2 cellular contexts compared by ENCODE assay signal in genomic region chr10:10798543-10799192, GRCh38.
TF ChIP-seq lines count a peak whose summit lies in the region.

No MANE protein-coding gene starts in this region.

TF ChIP-seq in HCT116, 20 proteins besides CTCF, POLR2A, EP300 and RAD21:
- no peak for TF ChIP-seq REST (IDR thresholded peaks at IDR 0.05; ENCODE audit: low read depth)
- peak; percentile 43; the same call in 1 of the 2 replicates for TF ChIP-seq ZFX (IDR thresholded peaks at IDR 0.05)
- TF ChIP-seq MAX (IDR thresholded peaks at IDR 0.05), result no peak
- TF ChIP-seq EZH2 (IDR thresholded peaks at IDR 0.05), result no peak
- no peak for TF ChIP-seq FOSL1 (IDR thresholded peaks at IDR 0.05; ENCODE audit: low read depth)
- no peak for TF ChIP-seq ATF3 (IDR thresholded peaks at IDR 0.05)
- TF ChIP-seq SRF (IDR thresholded peaks at IDR 0.05; ENCODE audit: low read depth), result no peak
- no peak for TF ChIP-seq CBX3 (IDR thresholded peaks at IDR 0.05; ENCODE audit: low read depth)

TF ChIP-seq in H1, 55 proteins besides CTCF, POLR2A, EP300 and RAD21:
- TF ChIP-seq CHD7 (IDR thresholded peaks at IDR 0.05; ENCODE audit: insufficient replicate concordance, low read length) (no peak), KDM1A (IDR thresholded peaks at IDR 0.05; ENCODE audit: borderline replicate concordance, low read length) (no peak), SP4 (IDR thresholded peaks at IDR 0.05; ENCODE audit: low read length) (no peak), SIN3A (conservative IDR thresholded peaks at IDR 0.05 in 1 of 2, IDR thresholded peaks at IDR 0.05 in 1 of 2; ENCODE audit: low read depth in 1 of 2, low read length in 2 of 2) (no peak), GTF2F1 (IDR thresholded peaks at IDR 0.05; ENCODE audit: borderline replicate concordance, low read depth, low read length) (no peak), JUN (IDR thresholded peaks at IDR 0.05; ENCODE audit: low read depth, low read length) (no peak), ASH2L (IDR thresholded peaks at IDR 0.05; ENCODE audit: low read length) (no peak), SAP30 (IDR thresholded peaks at IDR 0.05; ENCODE audit: insufficient read depth, insufficient replicate concordance, low read length) (no peak), JUND (IDR thresholded peaks at IDR 0.05; ENCODE audit: low read length) (no peak), CTBP2 (IDR thresholded peaks at IDR 0.05; ENCODE audit: borderline replicate concordance, insufficient read depth, insufficient read length, low read length) (no peak), SRF (IDR thresholded peaks at IDR 0.05; ENCODE audit: low read depth, low read length) (no peak), TAF7 (optimal IDR thresholded peaks at IDR 0.05; ENCODE audit: borderline replicate concordance, low read depth, low read length) (no peak)
